In the genomic region with DNA sequence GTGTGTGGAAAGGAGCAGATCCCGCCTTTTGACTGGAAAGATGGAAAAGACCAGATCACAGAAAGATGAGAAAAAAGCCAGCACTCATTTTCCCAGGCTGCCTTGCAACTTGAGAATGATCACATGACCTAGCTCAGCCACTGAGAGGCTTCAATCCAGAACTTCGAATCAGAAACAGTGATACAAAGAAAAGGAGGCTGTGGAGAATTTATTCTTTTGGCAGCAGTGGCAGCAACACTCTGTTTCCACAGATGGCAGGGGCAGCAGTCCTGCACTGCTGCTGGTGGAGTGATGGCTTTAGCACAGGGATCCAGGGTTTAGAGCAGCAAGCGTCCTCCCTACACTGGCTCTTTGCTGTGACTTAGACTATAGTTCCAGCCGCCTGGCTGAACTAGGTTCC, we compare ENCODE assay signal across 1 cellular context.
A peak's percentile ranks its signal among the peaks of the same experiment; 100 is the strongest.
TF ChIP-seq lines count a peak whose summit lies in the region.

No MANE protein-coding gene starts in this region.

TF ChIP-seq in HepG2, 621 proteins besides CTCF, POLR2A, EP300 and RAD21 (continued from another document):
- TF ChIP-seq, protein P1, sequence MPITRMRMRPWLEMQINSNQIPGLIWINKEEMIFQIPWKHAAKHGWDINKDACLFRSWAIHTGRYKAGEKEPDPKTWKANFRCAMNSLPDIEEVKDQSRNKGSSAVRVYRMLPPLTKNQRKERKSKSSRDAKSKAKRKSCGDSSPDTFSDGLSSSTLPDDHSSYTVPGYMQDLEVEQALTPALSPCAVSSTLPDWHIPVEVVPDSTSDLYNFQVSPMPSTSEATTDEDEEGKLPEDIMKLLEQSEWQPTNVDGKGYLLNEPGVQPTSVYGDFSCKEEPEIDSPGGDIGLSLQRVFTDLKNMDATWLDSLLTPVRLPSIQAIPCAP (CRISPR knock-in tag; IDR thresholded peaks at IDR 0.05; ENCODE audit: low read depth): no peak
- peak; percentile 52; the same call in 1 of the 2 replicates for TF ChIP-seq NFYC (CRISPR knock-in tag; IDR thresholded peaks at IDR 0.05)
- TF ChIP-seq NR2F2 (IDR thresholded peaks at IDR 0.05; ENCODE audit: borderline replicate concordance, low read depth): no peak
- TF ChIP-seq, protein P2, sequence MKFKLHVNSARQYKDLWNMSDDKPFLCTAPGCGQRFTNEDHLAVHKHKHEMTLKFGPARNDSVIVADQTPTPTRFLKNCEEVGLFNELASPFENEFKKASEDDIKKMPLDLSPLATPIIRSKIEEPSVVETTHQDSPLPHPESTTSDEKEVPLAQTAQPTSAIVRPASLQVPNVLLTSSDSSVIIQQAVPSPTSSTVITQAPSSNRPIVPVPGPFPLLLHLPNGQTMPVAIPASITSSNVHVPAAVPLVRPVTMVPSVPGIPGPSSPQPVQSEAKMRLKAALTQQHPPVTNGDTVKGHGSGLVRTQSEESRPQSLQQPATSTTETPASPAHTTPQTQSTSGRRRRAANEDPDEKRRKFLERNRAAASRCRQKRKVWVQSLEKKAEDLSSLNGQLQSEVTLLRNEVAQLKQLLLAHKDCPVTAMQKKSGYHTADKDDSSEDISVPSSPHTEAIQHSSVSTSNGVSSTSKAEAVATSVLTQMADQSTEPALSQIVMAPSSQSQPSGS (CRISPR knock-in tag; IDR thresholded peaks at IDR 0.05): no peak
- TF ChIP-seq AGO1 (IDR thresholded peaks at IDR 0.05; ENCODE audit: low read depth, low read length, poor library complexity, severe bottlenecking): no peak
- TF ChIP-seq, protein P3, sequence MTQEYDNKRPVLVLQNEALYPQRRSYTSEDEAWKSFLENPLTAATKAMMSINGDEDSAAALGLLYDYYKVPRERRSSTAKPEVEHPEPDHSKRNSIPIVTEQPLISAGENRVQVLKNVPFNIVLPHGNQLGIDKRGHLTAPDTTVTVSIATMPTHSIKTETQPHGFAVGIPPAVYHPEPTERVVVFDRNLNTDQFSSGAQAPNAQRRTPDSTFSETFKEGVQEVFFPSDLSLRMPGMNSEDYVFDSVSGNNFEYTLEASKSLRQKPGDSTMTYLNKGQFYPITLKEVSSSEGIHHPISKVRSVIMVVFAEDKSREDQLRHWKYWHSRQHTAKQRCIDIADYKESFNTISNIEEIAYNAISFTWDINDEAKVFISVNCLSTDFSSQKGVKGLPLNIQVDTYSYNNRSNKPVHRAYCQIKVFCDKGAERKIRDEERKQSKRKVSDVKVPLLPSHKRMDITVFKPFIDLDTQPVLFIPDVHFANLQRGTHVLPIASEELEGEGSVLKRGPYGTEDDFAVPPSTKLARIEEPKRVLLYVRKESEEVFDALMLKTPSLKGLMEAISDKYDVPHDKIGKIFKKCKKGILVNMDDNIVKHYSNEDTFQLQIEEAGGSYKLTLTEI (CRISPR knock-in tag; conservative IDR thresholded peaks at IDR 0.05): no peak
- no peak for TF ChIP-seq ZNF260 (CRISPR knock-in tag; IDR thresholded peaks at IDR 0.05; ENCODE audit: borderline replicate concordance, low read depth)
- peak; percentile 68 for TF ChIP-seq ZNF143 (CRISPR knock-in tag; IDR thresholded peaks at IDR 0.05)
- no peak for TF ChIP-seq ZNF766 (CRISPR knock-in tag; IDR thresholded peaks at IDR 0.05; ENCODE audit: borderline replicate concordance)
- no peak for TF ChIP-seq DNMT3B (CRISPR knock-in tag; conservative IDR thresholded peaks at IDR 0.05)
- TF ChIP-seq ZKSCAN5 (CRISPR knock-in tag; IDR thresholded peaks at IDR 0.05): no peak
- no peak for TF ChIP-seq WIZ (CRISPR knock-in tag; IDR thresholded peaks at IDR 0.05)
- no peak for TF ChIP-seq ZNF383 (CRISPR knock-in tag; IDR thresholded peaks at IDR 0.05; ENCODE audit: borderline replicate concordance)
TF ChIP-seq in HepG2: peak in this region for 3.
